In genomic region chr6:87699576-87699975, GRCh38 we compare ENCODE assay signal across 8 cellular contexts. TPM values are rescaled to one million over a fixed set of nuclear protein-coding genes. Genes with fewer than 3 reads are reported as not detected.
DNase-seq lines count a peak whose midpoint lies in the region; ATAC-seq, FAIRE-seq and TF ChIP-seq lines count a peak whose summit lies in the region.

No MANE protein-coding gene starts in this region.

- CTCF ChIA-PET in activated CD8-positive, alpha-beta memory T cell treated with anti-CD3 and anti-CD28 coated beads, Interleukin-2, amount 10 ng/mL, durations not matched to agents 7 days and 5 days (lab: Charles Lee) = interaction anchor here (0.6 to 1.5 kb wide), 11 partner anchors 10 to 545 kb away, joined by 3 to 5 read pairs (median 3); no protein-coding TSS in a partner anchor

- no peak for FAIRE-seq in HTR-8/SVneo (lab: Jason Lieb, UNC)

- TF ChIP-seq CTCF in kidney epithelial cell (IDR thresholded peaks at IDR 0.05; ENCODE audit: insufficient read depth, low read length, poor library complexity, severe bottlenecking) = no peak

- H3K9me3 Mint-ChIP-seq in activated CD8-positive, alpha-beta memory T cell treated with anti-CD3 and anti-CD28 coated beads, Interleukin-2, amount 10 ng/mL, durations not matched to agents 7 days and 5 days (ENCODE audit: low read depth) = no peaks in the 10 kb centered on the region
- no peaks in the 10 kb centered on the region for H3K9me3 Mint-ChIP-seq in activated naive CD8-positive, alpha-beta T cell treated with anti-CD3 and anti-CD28 coated beads, Interleukin-2, amount 50 U/mL, for 24 hours

- no peaks in the 10 kb centered on the region for H3K9me3 ChIP-seq in thymus (ENCODE audit: control insufficient read depth)

- H3K27ac ChIP-seq in thymus (ENCODE audit: low read depth) = no peak overlapping the region

- H3K27ac Mint-ChIP-seq in activated CD8-positive, alpha-beta memory T cell treated with anti-CD3 and anti-CD28 coated beads, Interleukin-2, amount 10 ng/mL, durations not matched to agents 7 days and 5 days = peak overlapping the region; percentile 94
- peak overlapping the region; percentile 94 for H3K27ac Mint-ChIP-seq in activated naive CD8-positive, alpha-beta T cell treated with anti-CD3 and anti-CD28 coated beads, Interleukin-2, amount 50 U/mL, for 24 hours

- peak overlapping the region; percentile 95 for H3K4me3 Mint-ChIP-seq in activated CD8-positive, alpha-beta memory T cell treated with anti-CD3 and anti-CD28 coated beads, Interleukin-2, amount 10 ng/mL, durations not matched to agents 7 days and 5 days
- H3K4me3 Mint-ChIP-seq in activated naive CD8-positive, alpha-beta T cell treated with anti-CD3 and anti-CD28 coated beads, Interleukin-2, amount 50 U/mL, for 24 hours = peak overlapping the region; percentile 97

- no peak for DNase-seq in activated CD8-positive, alpha-beta memory T cell treated with anti-CD3 and anti-CD28 coated beads, Interleukin-2, amount 10 ng/mL, durations not matched to agents 7 days and 5 days
- no peak for DNase-seq in activated CD8-positive, alpha-beta memory T cell treated with anti-CD3 and anti-CD28 coated beads for 24 hours
- no peak for DNase-seq in activated naive CD8-positive, alpha-beta T cell treated with anti-CD3 and anti-CD28 coated beads, Interleukin-2, amount 50 U/mL, for 24 hours
- DNase-seq in kidney epithelial cell (ENCODE audit: low read depth) (no peak), HTR-8/SVneo (ENCODE audit: insufficient read length, low spot score) (no peak), T-helper 9 cell (no peak)

- peaks cover 47% of the 10 kb centered on the region for H3K4me1 Mint-ChIP-seq in activated CD8-positive, alpha-beta memory T cell treated with anti-CD3 and anti-CD28 coated beads, Interleukin-2, amount 10 ng/mL, durations not matched to agents 7 days and 5 days
- peaks cover 58% of the 10 kb centered on the region for H3K4me1 Mint-ChIP-seq in activated naive CD8-positive, alpha-beta T cell treated with anti-CD3 and anti-CD28 coated beads, Interleukin-2, amount 50 U/mL, for 24 hours

- no peaks in the 10 kb centered on the region for H3K27me3 Mint-ChIP-seq in activated CD8-positive, alpha-beta memory T cell treated with anti-CD3 and anti-CD28 coated beads, Interleukin-2, amount 10 ng/mL, durations not matched to agents 7 days and 5 days
- no peaks in the 10 kb centered on the region for H3K27me3 Mint-ChIP-seq in activated naive CD8-positive, alpha-beta T cell treated with anti-CD3 and anti-CD28 coated beads, Interleukin-2, amount 50 U/mL, for 24 hours

- H3K4me3 ChIP-seq in kidney epithelial cell (ENCODE audit: low read depth, low read length) = peak overlapping the region; percentile 94
- H3K4me3 ChIP-seq in thymus (ENCODE audit: low read length) = peak overlapping the region; percentile 78

- no peak for ATAC-seq in activated CD8-positive, alpha-beta memory T cell treated with anti-CD3 and anti-CD28 coated beads, Interleukin-2, amount 10 ng/mL, durations not matched to agents 7 days and 5 days
- ATAC-seq in activated naive CD8-positive, alpha-beta T cell treated with anti-CD3 and anti-CD28 coated beads, Interleukin-2, amount 50 U/mL, for 24 hours = no peak
- ATAC-seq in GM18517 (IDR thresholded peaks at IDR 0.05; ENCODE audit: unreplicated experiment) = no peak

- 8% methylated on average over 4 of the region's 4 CpGs for WGBS in thymus

- peaks cover 3% of the 10 kb centered on the region for H3K4me1 ChIP-seq in thymus (ENCODE audit: control insufficient read depth, insufficient read depth, low read length)

- H3K36me3 Mint-ChIP-seq in activated CD8-positive, alpha-beta memory T cell treated with anti-CD3 and anti-CD28 coated beads, Interleukin-2, amount 10 ng/mL, durations not matched to agents 7 days and 5 days = peaks cover 33% of the 10 kb centered on the region
- H3K36me3 Mint-ChIP-seq in activated naive CD8-positive, alpha-beta T cell treated with anti-CD3 and anti-CD28 coated beads, Interleukin-2, amount 50 U/mL, for 24 hours (ENCODE audit: low read depth) = peaks cover 24% of the 10 kb centered on the region

- H3K27me3 ChIP-seq in kidney epithelial cell (ENCODE audit: control insufficient read depth, insufficient read depth, low read length) (no peaks in the 10 kb centered on the region), thymus (ENCODE audit: control insufficient read depth, insufficient read depth) (no peaks in the 10 kb centered on the region)

- H3K36me3 ChIP-seq in kidney epithelial cell (ENCODE audit: control insufficient read depth, insufficient read depth, low read length) = no peaks in the 10 kb centered on the region
- H3K36me3 ChIP-seq in thymus (ENCODE audit: control insufficient read depth, insufficient read depth) = no peaks in the 10 kb centered on the region

RNA-seq across cellular contexts. Expression of gene AKIRIN2, which starts 2.5 kb away (rescaled TPM):
- 10 to 100 TPM; 57.3 to 64.4 TPM for total RNA-seq in activated CD8-positive, alpha-beta memory T cell treated with anti-CD3 and anti-CD28 coated beads, Interleukin-2, amount 10 ng/mL, durations not matched to agents 7 days and 5 days
- total RNA-seq in kidney epithelial cell = 34.1 and 38.5 TPM in 2 replicates
- polyA plus RNA-seq in thymus = 56.6 TPM
